1 cellular context compared by ENCODE assay signal in the genomic region with DNA sequence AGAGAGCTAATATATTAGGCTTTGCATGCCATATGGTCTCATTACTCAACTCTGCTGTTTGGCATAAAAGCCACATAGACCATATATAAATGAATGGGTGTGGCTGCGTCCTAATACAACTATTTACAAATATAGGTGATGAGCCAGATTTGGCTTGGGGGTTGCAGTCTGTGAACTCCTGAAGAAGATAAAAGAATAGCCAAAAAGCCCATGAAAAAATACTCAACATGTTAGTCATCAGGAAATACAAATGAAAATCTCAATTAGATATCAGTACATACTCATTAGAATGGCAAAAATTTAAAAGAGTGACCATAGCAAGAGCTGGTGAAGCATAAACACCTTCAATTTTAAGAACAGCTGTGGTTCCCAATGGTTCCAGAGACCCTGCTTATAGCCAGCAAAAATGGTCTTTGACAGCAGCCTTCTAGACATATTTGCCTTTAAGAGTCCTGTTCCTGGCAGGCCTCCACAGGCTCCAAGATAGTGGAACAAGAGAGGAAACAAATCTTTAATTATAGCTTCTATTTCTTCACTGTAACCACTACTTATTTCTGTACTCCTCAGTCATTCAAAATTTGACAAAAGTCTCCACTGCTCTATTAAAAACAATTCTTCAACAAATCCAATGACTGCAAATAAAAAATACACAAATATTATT.
TF ChIP-seq lines count a peak whose summit lies in the region.

No MANE protein-coding gene starts in this region.

TF ChIP-seq in GM12878, 131 proteins besides CTCF, POLR2A, EP300 and RAD21:
- no peak for TF ChIP-seq RB1 (IDR thresholded peaks at IDR 0.05; ENCODE audit: borderline replicate concordance)
- no peak for TF ChIP-seq TCF3 (IDR thresholded peaks at IDR 0.05; ENCODE audit: borderline replicate concordance, insufficient read depth, low read depth, low read length)
- no peak for TF ChIP-seq KAT2A (conservative IDR thresholded peaks at IDR 0.05; ENCODE audit: control insufficient read depth, low read depth, low read length)
- TF ChIP-seq, protein P1, sequence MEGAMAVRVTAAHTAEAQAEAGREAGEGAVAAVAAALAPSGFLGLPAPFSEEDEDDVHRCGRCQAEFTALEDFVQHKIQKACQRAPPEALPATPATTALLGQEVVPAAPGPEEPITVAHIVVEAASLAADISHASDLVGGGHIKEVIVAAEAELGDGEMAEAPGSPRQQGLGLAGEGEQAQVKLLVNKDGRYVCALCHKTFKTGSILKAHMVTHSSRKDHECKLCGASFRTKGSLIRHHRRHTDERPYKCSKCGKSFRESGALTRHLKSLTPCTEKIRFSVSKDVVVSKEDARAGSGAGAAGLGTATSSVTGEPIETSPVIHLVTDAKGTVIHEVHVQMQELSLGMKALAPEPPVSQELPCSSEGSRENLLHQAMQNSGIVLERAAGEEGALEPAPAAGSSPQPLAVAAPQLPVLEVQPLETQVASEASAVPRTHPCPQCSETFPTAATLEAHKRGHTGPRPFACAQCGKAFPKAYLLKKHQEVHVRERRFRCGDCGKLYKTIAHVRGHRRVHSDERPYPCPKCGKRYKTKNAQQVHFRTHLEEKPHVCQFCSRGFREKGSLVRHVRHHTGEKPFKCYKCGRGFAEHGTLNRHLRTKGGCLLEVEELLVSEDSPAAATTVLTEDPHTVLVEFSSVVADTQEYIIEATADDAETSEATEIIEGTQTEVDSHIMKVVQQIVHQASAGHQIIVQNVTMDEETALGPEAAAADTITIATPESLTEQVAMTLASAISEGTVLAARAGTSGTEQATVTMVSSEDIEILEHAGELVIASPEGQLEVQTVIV (IDR thresholded peaks at IDR 0.05; ENCODE audit: borderline replicate concordance, partially characterized antibody): no peak
- no peak for TF ChIP-seq MTA3 (IDR thresholded peaks at IDR 0.05; ENCODE audit: borderline replicate concordance, low read length)
- TF ChIP-seq ZNF207 (IDR thresholded peaks at IDR 0.05; ENCODE audit: borderline replicate concordance): no peak
- no peak for TF ChIP-seq PML (IDR thresholded peaks at IDR 0.05; ENCODE audit: low read length)
- no peak for TF ChIP-seq YY1 (IDR thresholded peaks at IDR 0.05; ENCODE audit: low read depth, low read length)
